ENCODE assay signal across 9 cellular contexts in the genomic region with DNA sequence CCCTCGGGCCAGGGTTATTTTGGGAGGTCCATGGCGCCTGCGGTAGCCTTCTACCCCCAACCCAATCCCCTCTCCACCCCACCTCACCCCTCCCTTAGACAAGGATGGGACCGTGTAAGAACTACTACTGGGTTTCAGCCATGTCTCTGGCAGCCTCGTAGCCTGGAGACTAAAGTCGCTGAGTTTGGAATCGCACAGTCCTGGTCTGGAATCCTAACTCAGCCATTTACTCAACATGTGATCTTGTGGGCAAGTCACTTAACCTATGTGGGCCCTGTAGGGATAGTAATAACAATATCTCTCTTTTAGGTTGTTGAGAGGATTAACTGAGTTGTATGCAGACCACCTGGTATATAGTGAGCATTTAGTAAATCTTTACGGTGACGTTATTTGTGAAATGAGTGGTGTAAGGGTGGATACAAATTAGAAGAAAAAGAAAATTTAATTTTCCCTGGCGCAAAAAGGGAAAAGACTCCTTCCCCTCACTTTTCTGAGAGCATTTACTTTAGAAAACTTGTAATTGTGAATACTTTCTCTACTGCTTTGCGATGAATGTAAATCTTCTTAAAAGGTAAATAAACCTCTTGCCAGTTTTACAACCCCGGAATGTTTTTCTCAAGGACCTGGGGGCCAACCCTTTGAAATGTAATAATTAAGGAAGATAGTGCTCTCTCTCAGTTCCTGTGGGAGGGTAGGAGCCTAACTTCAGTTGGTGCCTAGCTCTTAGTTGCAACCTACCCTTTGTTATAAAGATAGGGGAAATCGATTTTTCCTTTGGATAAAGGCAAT. TPM values are rescaled to one million over a fixed set of nuclear protein-coding genes. Genes with fewer than 3 reads are reported as not detected.
A peak's percentile ranks its signal among the peaks of the same experiment; 100 is the strongest.
DNase-seq lines count a peak whose midpoint lies in the region; ATAC-seq and TF ChIP-seq lines count a peak whose summit lies in the region.
"Had no signal": no experiment of that assay in that cellular context is flagged by ENCODE, and none has a peak within 500 bp of the region (broad histone marks: within the 10 kb centered on the region; RNA-seq: fewer than 3 reads in every experiment).

No MANE protein-coding gene starts in this region.

- H3K27me3 ChIP-seq in lower lobe of right lung (ENCODE audit: low read depth) (no peaks in the 10 kb centered on the region), transverse colon (no peaks in the 10 kb centered on the region)

- intact Hi-C loops in lower lobe of right lung (cut with DNase I), result no loop called here
- intact Hi-C loops in transverse colon (cut with DNase I; ENCODE audit: low total_unique reads), result no loop called here

- DNase-seq in NCI-H2196 (lab: John Stamatoyannopoulos, UW; ENCODE audit: unreplicated experiment) (peak; percentile 71), NCI-H2196 treated with DMSO at 0.1 percent for 48 hours (lab: John Stamatoyannopoulos, UW; ENCODE audit: unreplicated experiment) (no peak), NCI-H2171 treated with DMSO at 0.1 percent for 48 hours (lab: John Stamatoyannopoulos, UW) (peak; percentile 16), cardiac fibroblast (ENCODE audit: low read depth in 2 of 2) (peak in 1 of 2 donors; percentile 40), lower lobe of right lung (no peak), transverse colon (no peak), NCI-H226 (no peak)

- H3K4me3 ChIP-seq in cardiac fibroblast (replicated peaks in 1 of 2; ENCODE audit: low read depth in 2 of 2, low read length in 2 of 2) (peak overlapping the region; percentile 88 to 93), lower lobe of right lung (peak overlapping the region; percentile 98), transverse colon (peak overlapping the region; percentile 31 to 87 (median 74))

- TF ChIP-seq CTCF in cardiac fibroblast (IDR thresholded peaks at IDR 0.05; ENCODE audit: low read depth, low read length) (no peak), lower lobe of right lung (IDR thresholded peaks at IDR 0.05) (no peak), transverse colon (IDR thresholded peaks at IDR 0.05) (no peak)

- ATAC-seq in HG02610 (IDR thresholded peaks at IDR 0.05; ENCODE audit: unreplicated experiment), result peak; percentile 28
- ATAC-seq in lower lobe of right lung, result peak; percentile 61 to 65

- in situ Hi-C loops in transverse colon (cut with MboI; ENCODE audit: low pct_ligation_motif_present in 1 of 4, low pct_unique_long_range_greater_than_20kb in 1 of 4, low sequenced_read_pairs in 3 of 4), result no loop called here

- no peak for TF ChIP-seq POLR2A in transverse colon (IDR thresholded peaks at IDR 0.05)

- peak overlapping the region; percentile 91 for H3K27ac ChIP-seq in lower lobe of right lung
- peak overlapping the region; percentile 84 to 91 (median 89) for H3K27ac ChIP-seq in transverse colon

- 32 to 40% methylated on average over 7 to 13 of the region's 13 CpGs for WGBS in transverse colon (ENCODE audit: low coverage in 1 of 2), 2 donors

- H3K9me3 ChIP-seq in lower lobe of right lung (no peaks in the 10 kb centered on the region), transverse colon (no peaks in the 10 kb centered on the region)

- no peak for TF ChIP-seq EP300 in transverse colon (IDR thresholded peaks at IDR 0.05; ENCODE audit: low read depth)

- H3K4me1 ChIP-seq in lower lobe of right lung, result peaks cover 25% of the 10 kb centered on the region
- peaks cover 5 to 22% (median 14%) of the 10 kb centered on the region in 4 donors for H3K4me1 ChIP-seq in transverse colon

- H3K36me3 ChIP-seq in lower lobe of right lung, result peaks cover 27% of the 10 kb centered on the region
- H3K36me3 ChIP-seq in transverse colon, result peaks cover 0 to 14% (median 4%) of the 10 kb centered on the region in 4 donors

RNA-seq across cellular contexts. Expression of a gene that starts 0.6 kb away (rescaled TPM):
- total RNA-seq in lower lobe of right lung, result 59.4 TPM
- 10 to 100 TPM; 19.5 to 59.5 (median 42.4) TPM for total RNA-seq in transverse colon

RNA-seq across cellular contexts. Expression of a gene that starts 14.5 kb away (rescaled TPM):
- 17.1 TPM for total RNA-seq in lower lobe of right lung
- total RNA-seq in transverse colon, result 1 to 10 TPM in 3 of 4 donors, not detected in 1; 1.2 to 4.8 (median 3.7) TPM

RNA-seq across cellular contexts. Expression of a gene that starts 17.9 kb away (rescaled TPM):
- total RNA-seq in lower lobe of right lung (214 TPM), transverse colon (10 to 100 TPM in 1 of 4 donors, 1 to 10 TPM in 3; 3.8 to 17.1 (median 5.2) TPM)
- total RNA-seq: Daoy had no signal

Comparison
In these comparisons a context has a peak if more than half of its experiments do, and no peak if none do; other contexts are left out.
1. DNase-seq: peak in NCI-H2196 (single experiment) and NCI-H2171 treated with DMSO at 0.1 percent for 48 hours (single experiment); none in NCI-H2196 treated with DMSO at 0.1 percent for 48 hours (single experiment), lower lobe of right lung (single experiment), transverse colon (single experiment) and NCI-H226 (single experiment).
2. RNA of a gene that starts 17.9 kb away (total RNA-seq): 214 TPM in lower lobe of right lung (single experiment); 3.8 to 17.1 TPM in transverse colon; every median in the first group is over 10 times any median in the second.
3. Peak in every context shown above with its lines, with median percentiles within 50 percentile points of each other: H3K4me3 ChIP-seq.